Comparison of ENCODE assay signal across 8 cellular contexts in genomic region chr12:120469450-120470149, GRCh38. TPM values are rescaled to one million over a fixed set of nuclear protein-coding genes. Genes with fewer than 3 reads are reported as not detected.
DNase-seq lines count a peak whose midpoint lies in the region; ATAC-seq and TF ChIP-seq lines count a peak whose summit lies in the region.

TSS of gene SRSF9 (minus strand) at chr12:120469748. CDS start at chr12:120469609, 139 bp downstream.

- peaks cover 20 to 34% (median 29%) of the 10 kb centered on the region in 3 donors for H3K4me1 Mint-ChIP-seq in IgD-negative memory B cell

- peak; percentile 91 for DNase-seq in DMS114 treated with DMSO at 0.1 percent for 48 hours (lab: John Stamatoyannopoulos, UW; ENCODE audit: unreplicated experiment)
- peak; percentile 98 for DNase-seq in OCI-M1 (lab: John Stamatoyannopoulos, UW)
- DNase-seq in activated T-cell treated with anti-CD3 and anti-CD28 coated beads for 4 hours: peak; percentile 96
- DNase-seq in epithelial cell of proximal tubule (ENCODE audit: low read depth): peak; percentile 56
- DNase-seq in stimulated activated CD8-positive, alpha-beta memory T cell treated with anti-CD3 and anti-CD28 coated beads, Interleukin-4, amount 100 ng/mL, for 48 hours: peak; percentile 98

- H3K36me3 Mint-ChIP-seq in IgD-negative memory B cell: peaks cover 2% of the 10 kb centered on the region

- peak; percentile 83 for ATAC-seq in GM21529 (IDR thresholded peaks at IDR 0.05; ENCODE audit: unreplicated experiment)

- H3K27me3 ChIP-seq in mucosa of rectum (ENCODE audit: control insufficient read depth in 2 of 2, insufficient read depth in 2 of 2, low read length in 2 of 2): no peaks in the 10 kb centered on the region

- peak within 1 kb of the TSS; percentile 73 to 97 (median 96) for H3K27ac Mint-ChIP-seq in IgD-negative memory B cell

- H3K27me3 Mint-ChIP-seq in IgD-negative memory B cell: peaks cover 2% of the 10 kb centered on the region

- H3K4me1 ChIP-seq in mucosa of rectum (ENCODE audit: control insufficient read depth in 2 of 2, insufficient read depth in 2 of 2, low read length in 2 of 2): peaks cover 11 to 17% of the 10 kb centered on the region in 2 donors

- no peaks in the 10 kb centered on the region for H3K9me3 ChIP-seq in mucosa of rectum (ENCODE audit: control insufficient read depth in 2 of 2, low read length in 2 of 2)

- H3K4me3 Mint-ChIP-seq in IgD-negative memory B cell: peak within 1 kb of the TSS; percentile 69 to 96 (median 92)

- peak; percentile 81 for TF ChIP-seq CTCF in epithelial cell of proximal tubule (conservative IDR thresholded peaks at IDR 0.05; ENCODE audit: low read depth, low read length)

- H3K4me3 ChIP-seq in epithelial cell of proximal tubule (ENCODE audit: low read depth, low read length) (peak within 1 kb of the TSS; percentile 77), mucosa of rectum (ENCODE audit: low read length in 2 of 2) (peak within 1 kb of the TSS; percentile 85 to 94)

- no peaks in the 10 kb centered on the region for H3K9me3 Mint-ChIP-seq in IgD-negative memory B cell

- peaks cover 8 to 13% of the 10 kb centered on the region in 2 donors for H3K36me3 ChIP-seq in mucosa of rectum (ENCODE audit: control insufficient read depth in 2 of 2, insufficient read depth in 2 of 2, low read length in 2 of 2)

- H3K9ac ChIP-seq in mucosa of rectum (ENCODE audit: low read depth in 1 of 2, low read length in 2 of 2): peak within 1 kb of the TSS; percentile 79 to 93

- H3K27ac ChIP-seq in mucosa of rectum (ENCODE audit: low read depth in 2 of 2, low read length in 2 of 2): peak within 1 kb of the TSS; percentile 86 to 88

RNA-seq across cellular contexts. Expression of gene SRSF9, which starts in this region (rescaled TPM):
- 204 TPM for polyA plus RNA-seq in IgD-negative memory B cell
- total RNA-seq in epithelial cell of proximal tubule: 128 and 142 TPM in 2 replicates

Comparison
In these comparisons a context has a peak if more than half of its experiments do, and no peak if none do; other contexts are left out.
1. Peak in every context shown above with its lines: DNase-seq, ATAC-seq, H3K4me3 ChIP-seq and H3K27ac ChIP-seq.